ENCODE assay signal across 21 cellular contexts in genomic region chr12:8184206-8184605, GRCh38. TPM values are rescaled to one million over a fixed set of nuclear protein-coding genes. Genes with fewer than 3 reads are reported as not detected.
"Had no signal": no experiment of that assay in that cellular context is flagged by ENCODE, and none has a peak within 500 bp of the region (broad histone marks: within the 10 kb centered on the region; RNA-seq: fewer than 3 reads in every experiment).

No MANE protein-coding gene starts in this region.

RNA-seq across cellular contexts. Expression of gene ZNF705A, which starts 27.4 kb away (rescaled TPM):
- total RNA-seq: activated naive CD4-positive, alpha-beta T cell treated with anti-CD3 and anti-CD28 coated beads for 36 hours; activated naive CD4-positive, alpha-beta T cell treated with anti-CD3 and anti-CD28 coated beads, Interleukin-2, amount 50 U/mL, for 72 hours; activated naive CD8-positive, alpha-beta T cell treated with anti-CD3 and anti-CD28 coated beads for 36 hours; activated naive CD8-positive, alpha-beta T cell treated with anti-CD3 and anti-CD28 coated beads, Interleukin-2, amount 10 ng/mL, durations not matched to agents 7 days and 5 days; activated T-cell treated with anti-CD3 and anti-CD28 coated beads, Interleukin-2, amount 50 U/mL, for 4 hours; activated T-cell treated with anti-CD3 and anti-CD28 coated beads, Interleukin-2, amount 50 U/mL, for 72 hours; activated T-helper 1 cell treated with anti-CD3 and anti-CD28 coated beads, Interleukin-12 subunit alpha, Interleukin-12 subunit beta, Interleukin-2, Interleukin-4 antibody, amounts not matched to agents 30 ng/mL and 10 ng/mL and 1 ng/mL, durations not matched to agents 14 hours and 24 hours and 36 hours; activated T-helper 17 cell treated with anti-CD3 and anti-CD28 coated beads, Interleukin-2, amount 50 U/mL, for 72 hours; activated T-helper 2 cell treated with anti-CD3 and anti-CD28 coated beads, Interferon-gamma antibody, Interleukin-2, Interleukin-4, amounts not matched to agents 10 μg/mL and 5 μg/mL and 100 μg/mL, durations not matched to agents 14 hours and 24 hours and 36 hours; adrenal gland; aorta; ascending aorta; astrocyte; body of pancreas; breast epithelium; bronchial epithelial cell; cardiac muscle cell; cardiac septum; cerebellum; chondrocyte had no signal
- polyA plus RNA-seq: adipose tissue, adrenal gland, aorta, cardiac muscle cell had no signal

RNA-seq across cellular contexts. Expression of gene FAM90A1, which starts 43.2 kb away (rescaled TPM):
- total RNA-seq: ascending aorta, astrocyte, bronchial epithelial cell, cardiac septum, chondrocyte had no signal
- polyA plus RNA-seq: cardiac muscle cell had no signal
